ENCODE assay signal across 8 cellular contexts in the genomic region with DNA sequence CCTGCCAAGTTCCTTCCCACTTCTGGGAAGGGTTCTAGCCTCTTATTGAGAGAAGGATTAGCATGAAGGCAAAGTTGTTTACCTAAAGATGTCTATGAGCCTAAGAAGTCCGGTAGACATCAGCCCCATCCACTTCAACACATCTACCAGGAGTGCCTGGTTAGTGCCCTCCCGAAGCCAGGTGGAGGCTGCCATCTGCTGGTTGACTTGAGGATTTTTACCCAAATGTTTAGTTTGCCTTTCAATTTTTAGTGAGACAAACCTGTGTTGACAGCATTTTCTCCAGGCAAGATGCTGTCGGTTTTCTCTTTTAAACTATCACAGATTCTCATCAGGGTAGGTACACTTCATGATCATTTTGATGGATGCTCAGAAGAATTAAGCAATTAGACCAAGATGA.
DNase-seq lines count a peak whose midpoint lies in the region; ATAC-seq and TF ChIP-seq lines count a peak whose summit lies in the region.

No MANE protein-coding gene starts in this region.

- H3K9me2 ChIP-seq in OCI-LY1 (ENCODE audit: low read depth, low read length) = no peaks in the 10 kb centered on the region

- H3K4me1 Mint-ChIP-seq in naive B cell = no peaks in the 10 kb centered on the region

- no peaks in the 10 kb centered on the region for H3K4me1 ChIP-seq in OCI-LY1 (ENCODE audit: insufficient read depth, low read length, severe bottlenecking)

- no peak overlapping the region for H3K27ac ChIP-seq in OCI-LY1 (ENCODE audit: low read depth, low read length, poor library complexity, severe bottlenecking)

- peaks cover 24 to 44% (median 25%) of the 10 kb centered on the region in 3 donors for H3K27me3 Mint-ChIP-seq in naive B cell

- no peaks in the 10 kb centered on the region for H3K27me3 ChIP-seq in OCI-LY1 (ENCODE audit: insufficient read depth, low read length)

- no peak overlapping the region for H3K4me2 ChIP-seq in OCI-LY1 (ENCODE audit: low read length)

- no peak overlapping the region for H3K4me3 Mint-ChIP-seq in naive B cell

- H3K4me3 ChIP-seq in OCI-LY1 (ENCODE audit: low read depth, low read length, poor library complexity, severe bottlenecking) = no peak overlapping the region

- H3K9me3 ChIP-seq in OCI-LY1 (ENCODE audit: low read length) = no peaks in the 10 kb centered on the region

- no peaks in the 10 kb centered on the region for H4K20me1 ChIP-seq in OCI-LY1 (ENCODE audit: insufficient read depth, low read length)

- H3F3A ChIP-seq in OCI-LY1 (ENCODE audit: insufficient read depth, low read length) = no peaks in the 10 kb centered on the region

- no peak overlapping the region for H3K27ac Mint-ChIP-seq in naive B cell

- H2AFZ ChIP-seq in OCI-LY1 (ENCODE audit: low read length) = no peak overlapping the region

- no peaks in the 10 kb centered on the region for H3K9me3 Mint-ChIP-seq in naive B cell

- TF ChIP-seq CTCF in OCI-LY1 (IDR thresholded peaks at IDR 0.05; ENCODE audit: low read length) = peak; percentile 81

- H3K79me2 ChIP-seq in OCI-LY1 (ENCODE audit: insufficient read depth, low read length) = no peaks in the 10 kb centered on the region

- TF ChIP-seq POLR2A in erythroblast (IDR thresholded peaks at IDR 0.05; ENCODE audit: low read length) = no peak

- H3K9ac ChIP-seq in OCI-LY1 (ENCODE audit: low read length) = no peak overlapping the region

- H3K36me3 Mint-ChIP-seq in naive B cell = no peaks in the 10 kb centered on the region

- ATAC-seq in GM18517 (IDR thresholded peaks at IDR 0.05; ENCODE audit: unreplicated experiment) = peak; percentile 69
- ATAC-seq in naive B cell (ENCODE audit: low read depth in 2 of 2) = peak; percentile 65 to 82

- no peaks in the 10 kb centered on the region for H3K36me3 ChIP-seq in OCI-LY1 (ENCODE audit: insufficient read depth, low read length)

- peak; percentile 91 for DNase-seq in A172 (ENCODE audit: low spot score)
- DNase-seq in HuH-7.5 (ENCODE audit: low spot score) = peak; percentile 53
- peak; percentile 80 for DNase-seq in activated CD8-positive, alpha-beta memory T cell treated with anti-CD3 and anti-CD28 coated beads, Interleukin-2, amount 50 U/mL, for 48 hours
- DNase-seq in erythroblast (lab: John Stamatoyannopoulos, UW) = peak; percentile 57 to 79
- DNase-seq in naive B cell = peak; percentile 67
- peak; percentile 54 for DNase-seq in stimulated activated CD8-positive, alpha-beta memory T cell treated with anti-CD3 and anti-CD28 coated beads, Interleukin-7, amount 100 ng/mL, for 24 hours (ENCODE audit: low read depth)
